Comparison of ENCODE assay signal across 8 cellular contexts in genomic region chr16:67993207-67994036, GRCh38. TPM values are rescaled to one million over a fixed set of nuclear protein-coding genes. Genes with fewer than 3 reads are reported as not detected.
DNase-seq lines count a peak whose midpoint lies in the region; ATAC-seq and TF ChIP-seq lines count a peak whose summit lies in the region.

No MANE protein-coding gene starts in this region.

- 4 to 5% methylated on average over 37 to 38 of the region's 38 CpGs for WGBS in lung, 2 donors

- no peaks in the 10 kb centered on the region for H3K9me3 ChIP-seq in lung (ENCODE audit: control insufficient read depth in 2 of 2, insufficient read depth in 1 of 2, low read length in 1 of 2)

- H3K36me3 ChIP-seq in lung (ENCODE audit: control insufficient read depth in 2 of 2, insufficient read depth in 2 of 2, low read length in 2 of 2) = no peaks in the 10 kb centered on the region

- ATAC-seq in GM18517 (IDR thresholded peaks at IDR 0.05; ENCODE audit: unreplicated experiment) (peak; percentile 60), HG03039 (IDR thresholded peaks at IDR 0.05; ENCODE audit: unreplicated experiment) (peak; percentile 55), lung (ENCODE audit: insufficient read depth, low FRiP score) (peak; percentile 90)

- no peaks in the 10 kb centered on the region for H3K27me3 ChIP-seq in lung (ENCODE audit: control insufficient read depth, insufficient read depth)

- H3K4me1 ChIP-seq in lung (ENCODE audit: control insufficient read depth in 2 of 2, insufficient read depth in 2 of 2, low read length in 2 of 2) = peaks cover 0 to 3% of the 10 kb centered on the region in 2 donors

- DNase-seq in A172 (ENCODE audit: low spot score) (peak; percentile 23), NCI-H460 (ENCODE audit: extremely low read depth, low read depth) (peak; percentile 69), dedifferentiated amniotic fluid mesenchymal stem cell (ENCODE audit: extremely low spot score) (peak; percentile 41), lung (ENCODE audit: low spot score) (peak; percentile 79)
- peak; percentile 76 for DNase-seq in activated CD4-positive, alpha-beta T cell treated with anti-CD3 and anti-CD28 coated beads, Interleukin-2, amount 50 U/mL, for 1 hour
- peak; percentile 60 to 83 (median 62) for DNase-seq in stimulated activated CD4-positive, alpha-beta T cell treated with anti-CD3 and anti-CD28 coated beads, TNF-alpha, amount 100 ng/mL, for 24 hours (ENCODE audit: low read depth in 3 of 3)

- peak; percentile 95 for TF ChIP-seq CTCF in lung (IDR thresholded peaks at IDR 0.05; ENCODE audit: control extremely low read depth, extremely low read depth)

- H3K27ac ChIP-seq in lung (ENCODE audit: low read depth in 1 of 2, low read length in 1 of 2) = peak overlapping the region; percentile 37 to 67

- H3K4me3 ChIP-seq in lung = no peak overlapping the region

RNA-seq across cellular contexts. Expression of gene DPEP2, which starts 5.9 kb away (rescaled TPM):
- not detected in 2 replicates for total RNA-seq in A172 (2014; rRNA removed; shearing (Covaris generic))
- total RNA-seq in NCI-H460 (2014; rRNA removed; shearing (Covaris generic)) = not detected in 2 replicates
- not detected in 2 replicates for polyA plus RNA-seq in NCI-H460 (2014; cell fraction: nucleus; rRNA removed)
- 10 to 100 TPM in 1 of 2 donors, 1 to 10 TPM in 1; 9.2 to 12.2 TPM for total RNA-seq in lung
- polyA plus RNA-seq in lung = 10 to 100 TPM; 11.8 to 20.4 TPM

RNA-seq across cellular contexts. Expression of gene DPEP3, which starts 13.1 kb away (rescaled TPM):
- total RNA-seq in A172 (2014; rRNA removed; shearing (Covaris generic)) = not detected in 2 replicates
- total RNA-seq in NCI-H460 (2014; rRNA removed; shearing (Covaris generic)) = not detected in 2 replicates
- not detected in 2 replicates for polyA plus RNA-seq in NCI-H460 (2014; cell fraction: nucleus; rRNA removed)
- under 1 TPM; 0.40 to 0.51 TPM for total RNA-seq in lung
- under 1 TPM in 1 of 2 donors, not detected in 1; 0.16 TPM for polyA plus RNA-seq in lung

RNA-seq across cellular contexts. Expression of gene DPEP2NB, which starts 22.3 kb away (rescaled TPM):
- total RNA-seq in A172 (2014; rRNA removed; shearing (Covaris generic)) = not detected in 2 replicates
- not detected in 2 replicates for total RNA-seq in NCI-H460 (2014; rRNA removed; shearing (Covaris generic))
- polyA plus RNA-seq in NCI-H460 (2014; cell fraction: nucleus; rRNA removed) = not detected in 2 replicates
- total RNA-seq in lung = not detected
- not detected for polyA plus RNA-seq in lung

RNA-seq across cellular contexts. Expression of gene SLC12A4, which starts 25.0 kb away (rescaled TPM):
- total RNA-seq in A172 (2014; rRNA removed; shearing (Covaris generic)) = 25.1 and 26.6 TPM in 2 replicates
- 35.8 and 37.2 TPM in 2 replicates for total RNA-seq in NCI-H460 (2014; rRNA removed; shearing (Covaris generic))
- polyA plus RNA-seq in NCI-H460 (2014; cell fraction: nucleus; rRNA removed) = 101 and 169 TPM in 2 replicates
- total RNA-seq in lung = 100 to 1,000 TPM in 1 of 2 donors, 10 to 100 TPM in 1; 91.9 to 103 TPM
- polyA plus RNA-seq in lung = 10 to 100 TPM; 32.9 to 39.8 TPM

RNA-seq across cellular contexts. Expression of gene DDX28, which starts 29.6 kb away (rescaled TPM):
- total RNA-seq in A172 (2014; rRNA removed; shearing (Covaris generic)) = 9.1 and 10.2 TPM in 2 replicates
- total RNA-seq in NCI-H460 (2014; rRNA removed; shearing (Covaris generic)) = 20.1 and 22.7 TPM in 2 replicates
- polyA plus RNA-seq in NCI-H460 (2014; cell fraction: nucleus; rRNA removed) = 36.6 and 52.0 TPM in 2 replicates
- 10 to 100 TPM in 1 of 2 donors, 1 to 10 TPM in 1; 6.6 to 12.5 TPM for total RNA-seq in lung
- 10 to 100 TPM in 1 of 2 donors, 1 to 10 TPM in 1; 9.4 to 14.5 TPM for polyA plus RNA-seq in lung

Comparison
In these comparisons a context has a peak if more than half of its experiments do, and no peak if none do; other contexts are left out.
1. DNase-seq: peak in every context shown above with its lines; median percentile 79 in lung; 76 in activated CD4-positive, alpha-beta T cell treated with anti-CD3 and anti-CD28 coated beads, Interleukin-2, amount 50 U/mL, for 1 hour; 69 in NCI-H460; 62 in stimulated activated CD4-positive, alpha-beta T cell treated with anti-CD3 and anti-CD28 coated beads, TNF-alpha, amount 100 ng/mL, for 24 hours; 41 in dedifferentiated amniotic fluid mesenchymal stem cell; 23 in A172.
2. RNA of gene DPEP2, which starts 5.9 kb away (total RNA-seq): 9.2 to 12.2 TPM in lung; not detected in A172 and not detected in NCI-H460; every median in the first group is over 10 times any median in the second.
3. Peak in every context shown above with its lines, with median percentiles within 50 percentile points of each other: ATAC-seq.